ENCODE assay signal across 27 cellular contexts in genomic region chr2:46068604-46069003, GRCh38.
A peak's percentile ranks its signal among the peaks of the same experiment; 100 is the strongest.
DNase-seq lines count a peak whose midpoint lies in the region; ATAC-seq, FAIRE-seq and TF ChIP-seq lines count a peak whose summit lies in the region.
"Had no signal": no experiment of that assay in that cellular context is flagged by ENCODE, and none has a peak within 500 bp of the region (broad histone marks: within the 10 kb centered on the region; RNA-seq: fewer than 3 reads in every experiment).

No MANE protein-coding gene starts in this region.

- ATAC-seq in A549 (no peak), GM21390 (IDR thresholded peaks at IDR 0.05; ENCODE audit: unreplicated experiment) (no peak)
- ATAC-seq: activated CD8-positive, alpha-beta T cell treated with anti-CD3 and anti-CD28 coated beads, Interleukin-2, amount 10 ng/mL, durations not matched to agents 7 days and 5 days had no signal

- TF ChIP-seq RAD21 in A549 (conservative IDR thresholded peaks at IDR 0.05 in 1 of 2, IDR thresholded peaks at IDR 0.05 in 1 of 2) = no peak

- H3K18ac ChIP-seq in trophoblast cell (ENCODE audit: low read length) = peak overlapping the region; percentile 93

- no peak overlapping the region for H4K12ac ChIP-seq in trophoblast cell (ENCODE audit: low read depth, low read length)

- peaks cover 9% of the 10 kb centered on the region for H3K79me2 ChIP-seq in trophoblast cell (ENCODE audit: control insufficient read depth, insufficient read depth, low read length, poor library complexity)

- H4K8ac ChIP-seq in trophoblast cell (ENCODE audit: low read depth, low read length) = peak overlapping the region; percentile 36

- H3K27me3 Mint-ChIP-seq in chondrocyte (ENCODE audit: low read depth) = no peaks in the 10 kb centered on the region
- H3K27me3 Mint-ChIP-seq: activated naive CD8-positive, alpha-beta T cell treated with anti-CD3 and anti-CD28 coated beads, Interleukin-2, amount 50 U/mL, for 24 hours had no signal

- H2BK5ac ChIP-seq in trophoblast cell (ENCODE audit: low read depth, low read length, poor library complexity) = peak overlapping the region; percentile 83

- peak overlapping the region; percentile 90 for H3K4ac ChIP-seq in trophoblast cell (ENCODE audit: low read depth, low read length)

- no peaks in the 10 kb centered on the region for H3K9me3 Mint-ChIP-seq in chondrocyte (ENCODE audit: low read depth)
- H3K9me3 Mint-ChIP-seq: activated naive CD8-positive, alpha-beta T cell treated with anti-CD3 and anti-CD28 coated beads, Interleukin-2, amount 50 U/mL, for 24 hours had no signal

- peak overlapping the region; percentile 97 for H2BK12ac ChIP-seq in trophoblast cell (ENCODE audit: low read length)

- H3K9ac ChIP-seq in trophoblast cell (ENCODE audit: low read length) = no peak overlapping the region

- TF ChIP-seq EP300 in A549 (IDR thresholded peaks at IDR 0.05) = no peak; a peak in 1 of 5 replicates

- H3K27me3 ChIP-seq in trophoblast cell (ENCODE audit: insufficient read depth, low read length) = no peaks in the 10 kb centered on the region
- H3K27me3 ChIP-seq in uterus = no peaks in the 10 kb centered on the region
- H3K27me3 ChIP-seq: body of pancreas, neutrophil, tibial artery had no signal

- peak overlapping the region; percentile 71 for H2AK5ac ChIP-seq in trophoblast cell (ENCODE audit: low read length)

- peak overlapping the region; percentile 79 for H3K27ac Mint-ChIP-seq in chondrocyte (ENCODE audit: unreplicated experiment)
- H3K27ac Mint-ChIP-seq: activated CD8-positive, alpha-beta T cell treated with anti-CD3 and anti-CD28 coated beads, Interleukin-2, amount 10 ng/mL, durations not matched to agents 7 days and 5 days; activated naive CD8-positive, alpha-beta T cell treated with anti-CD3 and anti-CD28 coated beads, Interleukin-2, amount 50 U/mL, for 24 hours had no signal

- H3K79me1 ChIP-seq in trophoblast cell (ENCODE audit: low read length) = peaks cover 46% of the 10 kb centered on the region

- H3K23ac ChIP-seq in trophoblast cell (ENCODE audit: low read length) = no peak overlapping the region

- H3K14ac ChIP-seq in trophoblast cell (ENCODE audit: low read length) = peak overlapping the region; percentile 82

- H3K27ac ChIP-seq in A549 (peak overlapping the region; percentile 88 to 91), trophoblast cell (ENCODE audit: low read depth, low read length) (peak overlapping the region; percentile 84), uterus (peak overlapping the region in 1 of 2 donors; percentile 12)
- H3K27ac ChIP-seq: body of pancreas, C4-2B, neutrophil, RWPE1, tibial artery had no signal

- POLR2A ChIA-PET in A549 (lab: Yijun Ruan, JAX) = interaction anchor here (0.8 to 1.0 kb wide), 3 partner anchors 30 to 246 kb away, joined by 3 to 6 read pairs (median 6); partner anchors contain the start of gene EPAS1

- H3K4me3 ChIP-seq in A549 (no peak overlapping the region), trophoblast cell (ENCODE audit: low read depth, low read length) (no peak overlapping the region), uterus (no peak overlapping the region)
- H3K4me3 ChIP-seq: body of pancreas, tibial artery had no signal

- no peak for FAIRE-seq in A549 (lab: Jason Lieb, UNC)
- FAIRE-seq: GM18507 had no signal

- DNase-seq in A549 (ENCODE audit: low read depth in 1 of 2, low spot score in 1 of 2) = no peak
- DNase-seq in EH (ENCODE audit: low read depth) = peak; percentile 28
- DNase-seq in chondrocyte (ENCODE audit: low spot score) = no peak
- peak; percentile 51 to 69 for DNase-seq in trophoblast cell
- no peak for DNase-seq in erythroblast (lab: John Stamatoyannopoulos, UW)
- DNase-seq in uterus = no peak
- no peak for DNase-seq in NCI-H2081 (lab: John Stamatoyannopoulos, UW)
- DNase-seq: activated CD8-positive, alpha-beta T cell treated with anti-CD3 and anti-CD28 coated beads, Interleukin-2, amount 10 ng/mL, durations not matched to agents 7 days and 5 days; activated gamma-delta T cell treated with Interleukin-2 at 50 U/mL for 16 hours; activated naive CD8-positive, alpha-beta T cell treated with anti-CD3 and anti-CD28 coated beads, Interleukin-2, amount 50 U/mL, for 24 hours; body of pancreas; cerebellar nuclear complex; DND-41; head of caudate nucleus; Karpas-422; mesendoderm; NCI-H1436; NCI-H2107; NCI-H446; NCI-H82; stimulated activated CD4-positive, alpha-beta T cell treated with anti-CD3 and anti-CD28 coated beads, Interleukin-2, amount 100 ng/mL, for 24 hours; tibial artery had no signal

- H2AFZ ChIP-seq in trophoblast cell (ENCODE audit: insufficient read depth, low read length, poor library complexity) = no peak overlapping the region

- no peak overlapping the region for H3K4me3 Mint-ChIP-seq in chondrocyte (ENCODE audit: unreplicated experiment)
- H3K4me3 Mint-ChIP-seq: activated CD8-positive, alpha-beta T cell treated with anti-CD3 and anti-CD28 coated beads, Interleukin-2, amount 10 ng/mL, durations not matched to agents 7 days and 5 days; activated naive CD8-positive, alpha-beta T cell treated with anti-CD3 and anti-CD28 coated beads, Interleukin-2, amount 50 U/mL, for 24 hours had no signal

- CTCF ChIA-PET in A549 (lab: Yijun Ruan, JAX) = interaction anchor here (1.2 to 1.4 kb wide), 3 partner anchors 10 to 229 kb away, joined by 3 to 6 read pairs (median 5); partner anchors contain the start of gene EPAS1

- TF ChIP-seq CTCF in A549 (IDR thresholded peaks at IDR 0.05) (no peak), chondrocyte (IDR thresholded peaks at IDR 0.05) (no peak), uterus (IDR thresholded peaks at IDR 0.05) (no peak)

- no peaks in the 10 kb centered on the region for H3K36me3 Mint-ChIP-seq in chondrocyte (ENCODE audit: low read depth)

- H2BK120ac ChIP-seq in trophoblast cell (ENCODE audit: insufficient read depth, low read length, poor library complexity) = peak overlapping the region; percentile 99

- H3K4me1 Mint-ChIP-seq in chondrocyte (ENCODE audit: low read depth) = peaks cover 60% of the 10 kb centered on the region

- 81% methylated on average over 4 of the region's 4 CpGs for WGBS in A549 (ENCODE audit: missing lambda C conversion rate)
- WGBS in trophoblast cell (ENCODE audit: extremely low coverage, insufficient coverage, insufficient read length) = no CpG with 5 or more reads among the region's 4 CpGs

- H4K91ac ChIP-seq in trophoblast cell (ENCODE audit: low read depth, low read length) = peak overlapping the region; percentile 91

- peak overlapping the region; percentile 76 for H3K4me2 ChIP-seq in A549
- H3K4me2 ChIP-seq in trophoblast cell (ENCODE audit: low read length) = no peak overlapping the region

- H3K9me3 ChIP-seq in A549 = no peaks in the 10 kb centered on the region
- H3K9me3 ChIP-seq in trophoblast cell (ENCODE audit: insufficient read depth, low read depth, low read length) = no peaks in the 10 kb centered on the region
- H3K9me3 ChIP-seq in uterus = no peaks in the 10 kb centered on the region
- H3K9me3 ChIP-seq: body of pancreas, neutrophil, tibial artery had no signal

- H3K4me1 ChIP-seq in A549 (peaks cover 61% of the 10 kb centered on the region), trophoblast cell (ENCODE audit: control insufficient read depth in 1 of 2, insufficient read depth in 2 of 2, low read length in 2 of 2) (peaks cover 23 to 34% of the 10 kb centered on the region in 2 experiments), uterus (no peaks in the 10 kb centered on the region)
- H3K4me1 ChIP-seq: body of pancreas had no signal

- intact Hi-C loops in uterus (cut with DNase I; ENCODE audit: low total_unique reads) = no loop called here

- H3K36me3 ChIP-seq in trophoblast cell (ENCODE audit: control insufficient read depth in 1 of 2, insufficient read depth in 2 of 2, low read length in 2 of 2) (no peaks in the 10 kb centered on the region), uterus (no peaks in the 10 kb centered on the region)
- H3K36me3 ChIP-seq: neutrophil, tibial artery had no signal

- TF ChIP-seq POLR2A in A549 (IDR thresholded peaks at IDR 0.05; ENCODE audit: low read length) (no peak), erythroblast (IDR thresholded peaks at IDR 0.05; ENCODE audit: low read length) (no peak), uterus (IDR thresholded peaks at IDR 0.05) (no peak)

TF ChIP-seq in A549, 52 proteins besides CTCF, POLR2A, EP300 and RAD21:
- TF ChIP-seq KDM5A (IDR thresholded peaks at IDR 0.05) (no peak), REST (IDR thresholded peaks at IDR 0.05) (no peak), CHD2 (IDR thresholded peaks at IDR 0.05; ENCODE audit: low read length, partially characterized antibody) (no peak), ZNF302 (CRISPR knock-in tag; IDR thresholded peaks at IDR 0.05) (no peak), RNF2 (IDR thresholded peaks at IDR 0.05; ENCODE audit: borderline replicate concordance, low read depth) (no peak), POLR2AphosphoS2 (conservative IDR thresholded peaks at IDR 0.05; ENCODE audit: low read length) (no peak), MYC (IDR thresholded peaks at IDR 0.05; ENCODE audit: borderline replicate concordance, low read length) (no peak), HEYL (CRISPR knock-in tag; IDR thresholded peaks at IDR 0.05) (no peak)

Comparison
In these comparisons a context has a peak if more than half of its experiments do, and no peak if none do; other contexts are left out.
1. DNase-seq: peak in EH (single experiment) and trophoblast cell (2 of 2); none in A549 (0 of 2), chondrocyte (single experiment), erythroblast (0 of 2), uterus (0 of 2) and NCI-H2081 (0 of 2).